In genomic region chr10:61586829-61587228, GRCh38 we compare ENCODE assay signal across 29 cellular contexts.
"Had no signal": no experiment of that assay in that cellular context is flagged by ENCODE, and none has a peak within 500 bp of the region (broad histone marks: within the 10 kb centered on the region; RNA-seq: fewer than 3 reads in every experiment).

No MANE protein-coding gene starts in this region.

- H3K27me3 Mint-ChIP-seq: progenitor cell of endocrine pancreas, type B pancreatic cell had no signal

- H3K9me3 ChIP-seq: ovary, psoas muscle, right lobe of liver, sigmoid colon, suprapubic skin, testis, transverse colon, upper lobe of right lung, uterus had no signal

- H3K4me1 ChIP-seq: neural progenitor cell, parathyroid adenoma, psoas muscle, right lobe of liver, sigmoid colon, suprapubic skin, testis, tibial artery, transverse colon, upper lobe of right lung, uterus had no signal

- H3K36me3 ChIP-seq: neural progenitor cell, ovary, right lobe of liver, sigmoid colon, suprapubic skin, tibial artery, transverse colon, upper lobe of right lung, uterus had no signal

- DNase-seq: natural killer cell; occipital lobe; ovary; posterior cingulate gyrus; psoas muscle; right cardiac atrium; right lobe of liver; sigmoid colon; small intestine; stimulated activated CD4-positive, alpha-beta T cell treated with anti-CD3 and anti-CD28 coated beads, Interleukin-15, amount 100 ng/mL, for 24 hours; stimulated activated CD4-positive, alpha-beta T cell treated with anti-CD3 and anti-CD28 coated beads, Interleukin-2, amount 100 ng/mL, for 24 hours; stimulated activated CD4-positive, alpha-beta T cell treated with anti-CD3 and anti-CD28 coated beads, Interleukin-2, amount 100 ng/mL, for 48 hours; stimulated activated CD4-positive, alpha-beta T cell treated with anti-CD3 and anti-CD28 coated beads, Interleukin-4, amount 100 ng/mL, for 24 hours; stimulated activated naive CD4-positive, alpha-beta T cell; stimulated activated naive CD8-positive, alpha-beta T cell treated with anti-CD3 and anti-CD28 coated beads, Interleukin-15, amount 100 ng/mL, for 72 hours; stimulated activated naive CD8-positive, alpha-beta T cell treated with anti-CD3 and anti-CD28 coated beads, Interleukin-15, Interleukin-2, amounts not matched to agents 100 U/mL and 50 U/mL, for 24 hours; substantia nigra; testis; tibial artery; transverse colon; upper lobe of right lung; uterus had no signal

- H3K9ac ChIP-seq: neural progenitor cell, parathyroid adenoma had no signal

- H3K4me3 ChIP-seq: neural progenitor cell, ovary, psoas muscle, right lobe of liver, sigmoid colon, suprapubic skin, testis, tibial artery, transverse colon, upper lobe of right lung, uterus had no signal

- H3K4me1 Mint-ChIP-seq: natural killer cell; nephron; neural progenitor cell; stimulated activated effector memory CD8-positive, alpha-beta T cell treated with anti-CD3 and anti-CD28 coated beads, Interleukin-12 subunit alpha, Interleukin-12 subunit beta, amount 100 ng/mL, for 72 hours; stimulated activated naive CD8-positive, alpha-beta T cell treated with anti-CD3 and anti-CD28 coated beads, Interleukin-15, amount 100 ng/mL, for 72 hours had no signal

- H3K79me2 ChIP-seq: parathyroid adenoma had no signal

- H3K4me2 ChIP-seq: neural progenitor cell had no signal

- H2AFZ ChIP-seq: neural progenitor cell, parathyroid adenoma had no signal

- FAIRE-seq: small intestine had no signal

- H3K27ac ChIP-seq: neural progenitor cell, ovary, parathyroid adenoma, psoas muscle, right lobe of liver, sigmoid colon, suprapubic skin, testis, tibial artery, transverse colon, upper lobe of right lung, uterus had no signal

- H3K36me3 Mint-ChIP-seq: natural killer cell; neural progenitor cell; stimulated activated effector memory CD8-positive, alpha-beta T cell treated with anti-CD3 and anti-CD28 coated beads, Interleukin-12 subunit alpha, Interleukin-12 subunit beta, amount 100 ng/mL, for 72 hours; type B pancreatic cell had no signal

- ATAC-seq: natural killer cell; psoas muscle; right cardiac atrium; right lobe of liver; stimulated activated effector memory CD8-positive, alpha-beta T cell treated with anti-CD3 and anti-CD28 coated beads, Interleukin-12 subunit alpha, Interleukin-12 subunit beta, amount 100 ng/mL, for 72 hours; stimulated activated naive CD8-positive, alpha-beta T cell treated with anti-CD3 and anti-CD28 coated beads, Interleukin-15, amount 100 ng/mL, for 72 hours; stimulated activated naive CD8-positive, alpha-beta T cell treated with anti-CD3 and anti-CD28 coated beads, Interleukin-15, Interleukin-2, amounts not matched to agents 100 U/mL and 50 U/mL, for 24 hours; upper lobe of right lung had no signal

- H3K27me3 ChIP-seq: neural progenitor cell, ovary, right lobe of liver, sigmoid colon, suprapubic skin, testis, tibial artery, transverse colon, upper lobe of right lung, uterus had no signal

- H3K4me3 Mint-ChIP-seq: natural killer cell; nephron; neural progenitor cell; stimulated activated effector memory CD8-positive, alpha-beta T cell treated with anti-CD3 and anti-CD28 coated beads, Interleukin-12 subunit alpha, Interleukin-12 subunit beta, amount 100 ng/mL, for 72 hours; stimulated activated naive CD8-positive, alpha-beta T cell treated with anti-CD3 and anti-CD28 coated beads, Interleukin-15, amount 100 ng/mL, for 72 hours; type B pancreatic cell had no signal

- H3K27ac Mint-ChIP-seq: natural killer cell; nephron; neural progenitor cell; progenitor cell of endocrine pancreas; stimulated activated effector memory CD8-positive, alpha-beta T cell treated with anti-CD3 and anti-CD28 coated beads, Interleukin-12 subunit alpha, Interleukin-12 subunit beta, amount 100 ng/mL, for 72 hours; type B pancreatic cell had no signal

- H3K9me3 Mint-ChIP-seq: natural killer cell; nephron; neural progenitor cell; stimulated activated effector memory CD8-positive, alpha-beta T cell treated with anti-CD3 and anti-CD28 coated beads, Interleukin-12 subunit alpha, Interleukin-12 subunit beta, amount 100 ng/mL, for 72 hours; stimulated activated naive CD8-positive, alpha-beta T cell treated with anti-CD3 and anti-CD28 coated beads, Interleukin-15, amount 100 ng/mL, for 72 hours; type B pancreatic cell had no signal
